ENCODE assay signal across 26 cellular contexts in the genomic region with DNA sequence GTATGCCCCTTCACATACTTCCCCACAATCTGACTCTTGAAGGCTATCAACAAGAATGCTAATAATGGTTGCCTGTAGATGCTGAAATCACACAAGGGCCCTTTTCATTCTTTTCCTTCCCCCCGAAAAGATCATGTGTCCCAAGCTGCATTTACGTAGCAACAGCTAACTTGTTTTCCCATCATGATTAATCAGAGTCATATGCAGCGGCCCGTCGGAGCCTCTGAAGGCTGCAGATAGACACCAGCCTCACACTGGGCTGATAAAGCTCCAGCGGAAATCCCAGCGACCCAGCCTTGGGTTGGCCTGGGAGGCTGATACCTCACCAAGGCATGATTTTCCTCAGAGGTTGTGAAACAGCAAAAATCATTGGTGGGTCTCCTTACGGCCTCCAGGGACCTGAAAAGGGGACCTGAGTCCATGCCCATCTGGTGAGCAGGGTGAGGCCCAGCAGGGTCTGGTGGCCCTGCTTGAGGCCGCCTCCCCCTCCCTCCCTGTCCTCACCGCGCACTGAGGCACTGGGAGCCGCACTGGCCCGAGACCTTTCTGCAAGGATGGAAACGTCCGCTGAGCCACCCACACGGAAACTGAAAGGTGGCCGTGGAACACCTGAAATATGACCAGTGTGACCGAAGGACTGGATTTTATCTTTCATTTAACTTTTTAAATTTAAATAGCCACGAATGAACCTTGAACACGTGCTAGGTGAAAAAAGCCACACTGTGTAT.
A peak's percentile ranks its signal among the peaks of the same experiment; 100 is the strongest.
DNase-seq lines count a peak whose midpoint lies in the region; TF ChIP-seq lines count a peak whose summit lies in the region.
"Had no signal": no experiment of that assay in that cellular context is flagged by ENCODE, and none has a peak within 500 bp of the region (broad histone marks: within the 10 kb centered on the region; RNA-seq: fewer than 3 reads in every experiment).

No MANE protein-coding gene starts in this region.

- H3K4me1 ChIP-seq in stomach, result no peaks in the 10 kb centered on the region
- H3K4me1 ChIP-seq: right atrium auricular region, uterus had no signal

- no peak overlapping the region for H3K27ac Mint-ChIP-seq in chondrocyte (ENCODE audit: unreplicated experiment)
- H3K27ac Mint-ChIP-seq: activated CD4-positive, alpha-beta memory T cell treated with anti-CD3 and anti-CD28 coated beads, Interleukin-2, amount 10 ng/mL, durations not matched to agents 7 days and 5 days; activated naive CD4-positive, alpha-beta T cell treated with anti-CD3 and anti-CD28 coated beads, Interleukin-2, amount 50 U/mL, for 24 hours; CD4-positive, CD25-positive, alpha-beta regulatory T cell had no signal

- intact Hi-C loops in posterior vena cava (cut with DNase I) (no loop called here), stomach (cut with DNase I; ENCODE audit: low total_unique reads) (no loop called here)

- no peak overlapping the region for H3K4me3 ChIP-seq in stomach
- H3K4me3 ChIP-seq: MG63, right atrium auricular region, uterus had no signal

- no peaks in the 10 kb centered on the region for H3K9me3 ChIP-seq in stomach
- H3K9me3 ChIP-seq: MG63, right atrium auricular region, uterus had no signal

- TF ChIP-seq EP300 in stomach (IDR thresholded peaks at IDR 0.05), result no peak

- peak; percentile 82 for DNase-seq in Ammon's horn (ENCODE audit: low spot score)
- peak; percentile 65 for DNase-seq in chondrocyte (ENCODE audit: low spot score)
- DNase-seq in medulla oblongata (ENCODE audit: extremely low spot score), result peak; percentile 83
- peak; percentile 66 for DNase-seq in posterior vena cava (ENCODE audit: low spot score)
- no peak for DNase-seq in epidermal melanocyte (ENCODE audit: insufficient read length, low spot score)
- DNase-seq in UCSD-AML1 (lab: John Stamatoyannopoulos, UW; ENCODE audit: unreplicated experiment), result no peak
- DNase-seq in SIG-M5 treated with dmso at 0.1 percent for 504 hours (lab: John Stamatoyannopoulos, UW; ENCODE audit: unreplicated experiment), result no peak
- no peak for DNase-seq in stomach
- DNase-seq: 8988T; activated CD4-positive, alpha-beta memory T cell treated with anti-CD3 and anti-CD28 coated beads, Interleukin-2, amount 10 ng/mL, durations not matched to agents 7 days and 5 days; activated CD8-positive, alpha-beta memory T cell treated with anti-CD3 and anti-CD28 coated beads, Interleukin-2, amount 50 U/mL, for 48 hours; CD4-positive, CD25-positive, alpha-beta regulatory T cell; central memory CD4-positive, alpha-beta T cell; dermis blood vessel endothelial cell; glutamatergic neuron; KG1; MG63; NCI-H1417; NCI-H2029 treated with DMSO at 0.1 percent for 48 hours; NCI-H526 treated with DMSO at 0.1 percent for 48 hours; SIG-M5; stimulated activated CD4-positive, alpha-beta T cell treated with anti-CD3 and anti-CD28 coated beads, Interleukin-2, amount 100 ng/mL, for 48 hours; T1000; uterus had no signal

- TF ChIP-seq CTCF in chondrocyte (IDR thresholded peaks at IDR 0.05), result no peak
- TF ChIP-seq CTCF in stomach (IDR thresholded peaks at IDR 0.05), result no peak

- no peaks in the 10 kb centered on the region for H3K4me1 Mint-ChIP-seq in chondrocyte (ENCODE audit: low read depth)
- H3K4me1 Mint-ChIP-seq: activated CD4-positive, alpha-beta memory T cell treated with anti-CD3 and anti-CD28 coated beads, Interleukin-2, amount 10 ng/mL, durations not matched to agents 7 days and 5 days; activated naive CD4-positive, alpha-beta T cell treated with anti-CD3 and anti-CD28 coated beads, Interleukin-2, amount 50 U/mL, for 24 hours; CD4-positive, CD25-positive, alpha-beta regulatory T cell had no signal

- peaks cover 0 to 31% (median 0%) of the 10 kb centered on the region in 3 donors for H3K27me3 ChIP-seq in stomach
- H3K27me3 ChIP-seq: MG63, right atrium auricular region, uterus had no signal

- H3K4me3 Mint-ChIP-seq in chondrocyte (ENCODE audit: unreplicated experiment), result no peak overlapping the region
- H3K4me3 Mint-ChIP-seq: activated CD4-positive, alpha-beta memory T cell treated with anti-CD3 and anti-CD28 coated beads, Interleukin-2, amount 10 ng/mL, durations not matched to agents 7 days and 5 days; activated naive CD4-positive, alpha-beta T cell treated with anti-CD3 and anti-CD28 coated beads, Interleukin-2, amount 50 U/mL, for 24 hours; CD4-positive, CD25-positive, alpha-beta regulatory T cell had no signal

- H3K36me3 ChIP-seq in stomach, result no peaks in the 10 kb centered on the region
- H3K36me3 ChIP-seq: right atrium auricular region, uterus had no signal

- H3K36me3 Mint-ChIP-seq in chondrocyte (ENCODE audit: low read depth), result no peaks in the 10 kb centered on the region
- H3K36me3 Mint-ChIP-seq: activated naive CD4-positive, alpha-beta T cell treated with anti-CD3 and anti-CD28 coated beads, Interleukin-2, amount 50 U/mL, for 24 hours; CD4-positive, CD25-positive, alpha-beta regulatory T cell had no signal

- WGBS in stomach, 5 donors, result 82 to 85% (median 83%) methylated on average over 20 of the region's 20 CpGs

- no peak overlapping the region for H3K27ac ChIP-seq in stomach
- H3K27ac ChIP-seq: right atrium auricular region, uterus had no signal

- no peaks in the 10 kb centered on the region for H3K9me3 Mint-ChIP-seq in chondrocyte (ENCODE audit: low read depth)
- H3K9me3 Mint-ChIP-seq: activated CD4-positive, alpha-beta memory T cell treated with anti-CD3 and anti-CD28 coated beads, Interleukin-2, amount 10 ng/mL, durations not matched to agents 7 days and 5 days; activated naive CD4-positive, alpha-beta T cell treated with anti-CD3 and anti-CD28 coated beads, Interleukin-2, amount 50 U/mL, for 24 hours; CD4-positive, CD25-positive, alpha-beta regulatory T cell had no signal

- peaks cover 28% of the 10 kb centered on the region for H3K27me3 Mint-ChIP-seq in chondrocyte (ENCODE audit: low read depth)
- H3K27me3 Mint-ChIP-seq: activated naive CD4-positive, alpha-beta T cell treated with anti-CD3 and anti-CD28 coated beads, Interleukin-2, amount 50 U/mL, for 24 hours; CD4-positive, CD25-positive, alpha-beta regulatory T cell had no signal

- no peak for TF ChIP-seq POLR2A in stomach (IDR thresholded peaks at IDR 0.05)

Comparison
In these comparisons a context has a peak if more than half of its experiments do, and no peak if none do; other contexts are left out.
1. DNase-seq: peak in Ammon's horn (single experiment), chondrocyte (single experiment), medulla oblongata (single experiment) and posterior vena cava (single experiment); none in epidermal melanocyte (single experiment), UCSD-AML1 (single experiment), SIG-M5 treated with dmso at 0.1 percent for 504 hours (single experiment) and stomach (single experiment).